In genomic region chr1:165129568-165130164, GRCh38 we compare ENCODE assay signal across 8 cellular contexts.
A peak's percentile ranks its signal among the peaks of the same experiment; 100 is the strongest.
DNase-seq lines count a peak whose midpoint lies in the region; ATAC-seq and TF ChIP-seq lines count a peak whose summit lies in the region.

No MANE protein-coding gene starts in this region.

- DNase-seq in AG09319 (ENCODE audit: extremely low read depth, low read depth) (no peak), GM13977 (ENCODE audit: low spot score) (peak; percentile 33), NCI-H510A (lab: John Stamatoyannopoulos, UW) (peak; percentile 55), hippocampal formation (lab: John Stamatoyannopoulos, UW) (peak; percentile 6 to 15)
- peak; percentile 10 for DNase-seq in activated naive CD8-positive, alpha-beta T cell treated with anti-CD3 and anti-CD28 coated beads for 36 hours
- peak; percentile 0 to 16 for DNase-seq in stimulated activated CD4-positive, alpha-beta T cell treated with anti-CD3 and anti-CD28 coated beads, Interleukin-2, amount 100 ng/mL, for 48 hours

- no peaks in the 10 kb centered on the region for H3K4me1 Mint-ChIP-seq in activated naive CD8-positive, alpha-beta T cell treated with anti-CD3 and anti-CD28 coated beads for 36 hours

- peak; percentile 42 for TF ChIP-seq CTCF in AG09319 (IDR thresholded peaks at IDR 0.05; ENCODE audit: low read depth, low read length)
- peak; percentile 76 for TF ChIP-seq CTCF in GM13977 (IDR thresholded peaks at IDR 0.05; ENCODE audit: extremely low read depth, insufficient read depth, missing control alignments)

- in situ Hi-C loops in GM13977 (cut with MboI; ENCODE audit: low pct_unique_long_range_greater_than_20kb, low sequenced_read_pairs, unreplicated experiment), result no loop called here

- peaks cover 11% of the 10 kb centered on the region for H3K27me3 Mint-ChIP-seq in activated naive CD8-positive, alpha-beta T cell treated with anti-CD3 and anti-CD28 coated beads for 36 hours

- no peaks in the 10 kb centered on the region for H3K36me3 Mint-ChIP-seq in activated naive CD8-positive, alpha-beta T cell treated with anti-CD3 and anti-CD28 coated beads for 36 hours

- H3K9me3 Mint-ChIP-seq in activated naive CD8-positive, alpha-beta T cell treated with anti-CD3 and anti-CD28 coated beads for 36 hours, result no peaks in the 10 kb centered on the region

- H3K4me3 Mint-ChIP-seq in activated naive CD8-positive, alpha-beta T cell treated with anti-CD3 and anti-CD28 coated beads for 36 hours, result no peak overlapping the region

- H3K27ac Mint-ChIP-seq in activated naive CD8-positive, alpha-beta T cell treated with anti-CD3 and anti-CD28 coated beads for 36 hours, result no peak overlapping the region

- ATAC-seq in HG03469 (IDR thresholded peaks at IDR 0.05; ENCODE audit: unreplicated experiment) (peak; percentile 79), GM18873 (IDR thresholded peaks at IDR 0.05; ENCODE audit: low FRiP score, unreplicated experiment) (no peak)
